12 cellular contexts compared by ENCODE assay signal in the genomic region with DNA sequence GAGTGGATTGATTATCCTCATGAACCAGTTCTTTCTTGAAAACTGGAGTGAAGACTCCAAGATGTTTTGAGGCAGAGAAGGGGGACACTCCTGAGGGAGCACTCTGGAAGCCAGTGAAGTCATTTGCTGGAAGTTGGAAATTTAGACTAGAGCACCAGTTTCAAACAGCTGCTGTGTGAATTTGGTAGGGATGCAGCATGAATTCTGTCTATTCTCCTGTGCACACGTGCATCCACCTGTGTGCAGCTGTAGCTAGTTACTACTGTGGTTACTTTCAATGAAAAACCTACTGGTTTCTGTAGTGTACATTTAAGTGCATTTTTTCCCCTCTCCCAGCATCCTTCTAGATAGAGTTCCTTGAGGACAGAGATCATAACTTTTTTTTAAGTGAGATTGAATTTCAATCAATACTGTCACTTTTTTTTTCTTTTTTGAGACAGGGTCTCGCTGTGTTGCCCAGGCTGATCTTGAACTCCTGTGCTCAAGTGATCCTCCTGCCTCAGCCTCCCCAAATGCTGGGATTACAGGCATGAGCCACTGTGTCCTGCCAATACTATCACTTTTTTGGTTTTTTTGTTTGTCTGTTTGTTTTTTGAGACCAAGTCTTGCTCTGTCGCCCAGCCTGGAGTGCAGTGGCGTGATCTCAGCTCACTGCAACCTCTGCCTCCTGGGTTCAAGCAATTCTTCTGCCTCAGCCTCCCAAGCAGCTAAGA.
DNase-seq lines count a peak whose midpoint lies in the region; ATAC-seq and TF ChIP-seq lines count a peak whose summit lies in the region.
"Had no signal": no experiment of that assay in that cellular context is flagged by ENCODE, and none has a peak within 500 bp of the region (broad histone marks: within the 10 kb centered on the region; RNA-seq: fewer than 3 reads in every experiment).

No MANE protein-coding gene starts in this region.

- WGBS in body of pancreas, 2 donors: 85 to 93% methylated on average over 4 of the region's 4 CpGs

- peaks cover 48 to 67% (median 61%) of the 10 kb centered on the region in 3 donors for H3K4me1 Mint-ChIP-seq in CD8-positive, alpha-beta memory T cell

- ATAC-seq in body of pancreas (no peak), left colon (no peak)
- ATAC-seq in activated CD4-positive, CD25-positive, alpha-beta regulatory T cell treated with anti-CD3 and anti-CD28 coated beads, Interleukin-2, amount 50 U/mL, for 24 hours: no peak
- ATAC-seq: Right ventricle myocardium inferior had no signal

- TF ChIP-seq POLR2A in body of pancreas (IDR thresholded peaks at IDR 0.05): no peak

- POLR2A ChIA-PET in CD8-positive, alpha-beta memory T cell (lab: Charles Lee): interaction anchor here (0.7 to 3.5 kb wide), 2 partner anchors 12 to 19 kb away, joined by 4 to 45 read pairs; no protein-coding TSS in a partner anchor

- H3K27me3 Mint-ChIP-seq in CD8-positive, alpha-beta memory T cell: no peaks in the 10 kb centered on the region

- peak overlapping the region in 5 of 7 donors; percentile 7 to 48 (median 15) for H3K4me3 Mint-ChIP-seq in CD8-positive, alpha-beta memory T cell

- H3K27ac Mint-ChIP-seq in CD8-positive, alpha-beta memory T cell: peak overlapping the region; percentile 83 to 98 (median 88)

- no peaks in the 10 kb centered on the region for H3K36me3 ChIP-seq in CD8-positive, alpha-beta memory T cell (ENCODE audit: insufficient read depth, low read length)
- H3K36me3 ChIP-seq in body of pancreas (replicated peaks in 1 of 2; ENCODE audit: insufficient read depth in 1 of 2, low read depth in 2 of 2) (no peaks in the 10 kb centered on the region), rectal smooth muscle tissue (ENCODE audit: control insufficient read depth, insufficient read depth, low read length) (no peaks in the 10 kb centered on the region)

- no peak for DNase-seq in CD8-positive, alpha-beta memory T cell
- DNase-seq in NCI-H69 (lab: John Stamatoyannopoulos, UW): peak; percentile 48
- DNase-seq in body of pancreas: no peak
- no peak for DNase-seq in HUDEP-2 (lab: John Stamatoyannopoulos, UW; ENCODE audit: unreplicated experiment in 76 of 76)
- no peak for DNase-seq in left colon
- DNase-seq in activated CD8-positive, alpha-beta memory T cell treated with anti-CD3 and anti-CD28 coated beads for 24 hours: no peak
- DNase-seq: kidney glomerular epithelial cell, NCI-H1105, upper lobe of left lung had no signal

- CTCF ChIA-PET in CD8-positive, alpha-beta memory T cell (lab: Charles Lee): interaction anchor here (0.9 to 2.0 kb wide), 4 partner anchors 12 to 140 kb away, joined by 3 to 18 read pairs (median 4); no protein-coding TSS in a partner anchor

- TF ChIP-seq CTCF in body of pancreas (IDR thresholded peaks at IDR 0.05): no peak

- H3K36me3 Mint-ChIP-seq in CD8-positive, alpha-beta memory T cell: peaks cover 0 to 8% (median 0%) of the 10 kb centered on the region in 3 donors

- H3K9me3 Mint-ChIP-seq in CD8-positive, alpha-beta memory T cell: no peaks in the 10 kb centered on the region

- intact Hi-C loops in body of pancreas (cut with DNase I) (no loop called here), left colon (cut with DNase I, micrococcal nuclease) (no loop called here)

- no peak overlapping the region for H3K27ac ChIP-seq in CD8-positive, alpha-beta memory T cell (ENCODE audit: low read depth, low read length)
- H3K27ac ChIP-seq in body of pancreas: peak overlapping the region in 3 of 4 donors; percentile 84 to 95 (median 85)
- H3K27ac ChIP-seq in rectal smooth muscle tissue (ENCODE audit: low read depth, low read length): peak overlapping the region; percentile 87

- no peak overlapping the region for H3K4me3 ChIP-seq in CD8-positive, alpha-beta memory T cell (ENCODE audit: low read length)
- H3K4me3 ChIP-seq in body of pancreas: no peak overlapping the region
- no peak overlapping the region for H3K4me3 ChIP-seq in rectal smooth muscle tissue (ENCODE audit: low read length)
- H3K4me3 ChIP-seq: upper lobe of left lung had no signal

- no peaks in the 10 kb centered on the region for H3K27me3 ChIP-seq in CD8-positive, alpha-beta memory T cell (ENCODE audit: insufficient read depth, low read length, poor library complexity, severe bottlenecking)
- H3K27me3 ChIP-seq in body of pancreas (no peaks in the 10 kb centered on the region), rectal smooth muscle tissue (ENCODE audit: control insufficient read depth, insufficient read depth, low read length) (no peaks in the 10 kb centered on the region)
- H3K27me3 ChIP-seq: upper lobe of left lung had no signal

- no peaks in the 10 kb centered on the region for H3K9me3 ChIP-seq in CD8-positive, alpha-beta memory T cell (ENCODE audit: low read length)
- H3K9me3 ChIP-seq in body of pancreas: no peaks in the 10 kb centered on the region
- H3K9me3 ChIP-seq: upper lobe of left lung had no signal

- H3K9ac ChIP-seq in rectal smooth muscle tissue (ENCODE audit: low read length): no peak overlapping the region

- peaks cover 55% of the 10 kb centered on the region for H3K4me1 ChIP-seq in CD8-positive, alpha-beta memory T cell (ENCODE audit: insufficient read depth, low read length)
- H3K4me1 ChIP-seq in body of pancreas: peaks cover 58% of the 10 kb centered on the region
- H3K4me1 ChIP-seq in rectal smooth muscle tissue (ENCODE audit: control insufficient read depth, insufficient read depth, low read length): peaks cover 16% of the 10 kb centered on the region
